8 cellular contexts compared by ENCODE assay signal in the genomic region with DNA sequence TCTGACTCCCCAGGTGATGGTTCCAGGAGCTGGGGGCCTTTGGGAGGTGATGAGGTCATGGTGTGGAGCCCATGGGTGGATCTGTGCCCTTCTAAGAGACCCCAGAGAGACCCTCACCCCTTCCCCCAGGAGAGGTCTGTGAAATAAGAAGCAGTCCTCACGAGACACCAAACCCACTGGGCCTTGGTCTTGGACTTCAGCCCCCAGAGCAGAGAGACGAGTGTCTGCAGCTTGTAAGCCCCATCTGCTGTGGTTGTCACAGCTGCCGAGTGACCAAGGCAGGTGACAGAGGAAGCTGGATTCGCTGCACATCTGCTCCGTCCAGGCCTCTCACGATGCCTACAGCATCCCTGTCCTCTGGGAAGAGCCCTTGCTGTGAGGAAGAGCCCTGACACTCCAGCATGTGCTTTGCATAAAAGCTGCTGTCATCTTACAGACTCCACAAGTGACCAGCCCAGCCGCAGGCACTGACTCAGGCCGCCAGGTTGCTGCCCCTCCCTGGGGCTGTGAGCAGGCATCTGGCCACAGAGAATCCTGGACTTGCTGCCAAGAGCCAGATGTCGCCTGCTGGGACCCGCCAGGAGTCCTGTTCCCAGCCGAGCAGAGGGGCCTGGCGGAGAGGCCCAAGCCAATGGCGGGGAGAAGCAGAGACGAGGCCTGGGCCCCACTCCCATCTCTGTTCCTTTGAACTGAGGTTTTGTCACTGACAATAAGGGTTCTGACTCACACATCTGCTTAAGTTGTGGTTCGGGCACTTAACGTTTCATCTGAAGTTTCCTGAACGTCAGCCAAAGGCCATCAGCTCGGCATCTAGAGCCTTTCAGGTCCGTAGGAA.
A peak's percentile ranks its signal among the peaks of the same experiment; 100 is the strongest.
DNase-seq lines count a peak whose midpoint lies in the region; ATAC-seq and TF ChIP-seq lines count a peak whose summit lies in the region.

No MANE protein-coding gene starts in this region.

- peak; percentile 84 for DNase-seq in ACHN
- DNase-seq in HPDE6-E6E7 (ENCODE audit: extremely low spot score) = peak; percentile 45
- DNase-seq in amniotic epithelial cell (ENCODE audit: low read depth) = peak; percentile 81
- DNase-seq in kidney tubule cell (ENCODE audit: low spot score) = peak; percentile 81
- DNase-seq in activated CD8-positive, alpha-beta T cell treated with anti-CD3 and anti-CD28 coated beads for 36 hours = no peak

- peaks cover 31% of the 10 kb centered on the region for H3K27me3 Mint-ChIP-seq in stimulated activated memory B cell treated with anti-CD40 and anti-IgM and Interleukin-4, amounts not matched to agents 10 μg/mL and 1 μg/mL and 100 μg/mL, for 72 hours
- H3K27me3 Mint-ChIP-seq in activated CD8-positive, alpha-beta T cell treated with anti-CD3 and anti-CD28 coated beads for 36 hours = peaks cover 16% of the 10 kb centered on the region

- no peak overlapping the region for H3K4me3 Mint-ChIP-seq in stimulated activated memory B cell treated with anti-CD40 and anti-IgM and Interleukin-4, amounts not matched to agents 10 μg/mL and 1 μg/mL and 100 μg/mL, for 72 hours
- H3K4me3 Mint-ChIP-seq in activated CD8-positive, alpha-beta T cell treated with anti-CD3 and anti-CD28 coated beads for 36 hours = no peak overlapping the region

- TF ChIP-seq CTCF in activated CD8-positive, alpha-beta T cell treated with anti-CD3 and anti-CD28 coated beads for 36 hours (IDR thresholded peaks at IDR 0.05) = no peak

- H3K4me1 Mint-ChIP-seq in stimulated activated memory B cell treated with anti-CD40 and anti-IgM and Interleukin-4, amounts not matched to agents 10 μg/mL and 1 μg/mL and 100 μg/mL, for 72 hours = no peaks in the 10 kb centered on the region
- H3K4me1 Mint-ChIP-seq in activated CD8-positive, alpha-beta T cell treated with anti-CD3 and anti-CD28 coated beads for 36 hours (ENCODE audit: low read depth) = no peaks in the 10 kb centered on the region

- no peak for ATAC-seq in GM19035 (IDR thresholded peaks at IDR 0.05; ENCODE audit: unreplicated experiment)
- ATAC-seq in stimulated activated memory B cell treated with anti-CD40 and anti-IgM and Interleukin-4, amounts not matched to agents 10 μg/mL and 1 μg/mL and 100 μg/mL, for 72 hours = no peak
- ATAC-seq in HG02884 (IDR thresholded peaks at IDR 0.05; ENCODE audit: unreplicated experiment) = no peak
- ATAC-seq in activated CD8-positive, alpha-beta T cell treated with anti-CD3 and anti-CD28 coated beads for 36 hours = no peak

- no peaks in the 10 kb centered on the region for H3K36me3 Mint-ChIP-seq in stimulated activated memory B cell treated with anti-CD40 and anti-IgM and Interleukin-4, amounts not matched to agents 10 μg/mL and 1 μg/mL and 100 μg/mL, for 72 hours
- no peaks in the 10 kb centered on the region for H3K36me3 Mint-ChIP-seq in activated CD8-positive, alpha-beta T cell treated with anti-CD3 and anti-CD28 coated beads for 36 hours (ENCODE audit: low read depth)

- H3K9me3 Mint-ChIP-seq in stimulated activated memory B cell treated with anti-CD40 and anti-IgM and Interleukin-4, amounts not matched to agents 10 μg/mL and 1 μg/mL and 100 μg/mL, for 72 hours = no peaks in the 10 kb centered on the region
- no peaks in the 10 kb centered on the region for H3K9me3 Mint-ChIP-seq in activated CD8-positive, alpha-beta T cell treated with anti-CD3 and anti-CD28 coated beads for 36 hours

- POLR2A ChIA-PET in activated CD8-positive, alpha-beta T cell treated with anti-CD3 and anti-CD28 coated beads for 36 hours (lab: Charles Lee) = interaction anchor here (1.0 kb wide), 1 partner anchor 48 kb away, joined by 3 read pairs; no protein-coding TSS in a partner anchor

- intact Hi-C loops in activated CD8-positive, alpha-beta T cell treated with anti-CD3 and anti-CD28 coated beads for 36 hours (cut with micrococcal nuclease) = no loop called here

- CTCF ChIA-PET in activated CD8-positive, alpha-beta T cell treated with anti-CD3 and anti-CD28 coated beads for 36 hours (lab: Charles Lee) = no interaction called here

- no peak overlapping the region for H3K27ac Mint-ChIP-seq in stimulated activated memory B cell treated with anti-CD40 and anti-IgM and Interleukin-4, amounts not matched to agents 10 μg/mL and 1 μg/mL and 100 μg/mL, for 72 hours
- H3K27ac Mint-ChIP-seq in activated CD8-positive, alpha-beta T cell treated with anti-CD3 and anti-CD28 coated beads for 36 hours = no peak overlapping the region

- in situ Hi-C loops in ACHN (cut with HindIII; ENCODE audit: low pct_ligation_motif_present, low pct_unique_long_range_greater_than_20kb, low sequenced_read_pairs) = loop anchor here (25.0 kb wide), 1 partner anchor 144 kb away; the partner anchor contains the start of gene PXDN
